ENCODE assay signal across 9 cellular contexts in the genomic region with DNA sequence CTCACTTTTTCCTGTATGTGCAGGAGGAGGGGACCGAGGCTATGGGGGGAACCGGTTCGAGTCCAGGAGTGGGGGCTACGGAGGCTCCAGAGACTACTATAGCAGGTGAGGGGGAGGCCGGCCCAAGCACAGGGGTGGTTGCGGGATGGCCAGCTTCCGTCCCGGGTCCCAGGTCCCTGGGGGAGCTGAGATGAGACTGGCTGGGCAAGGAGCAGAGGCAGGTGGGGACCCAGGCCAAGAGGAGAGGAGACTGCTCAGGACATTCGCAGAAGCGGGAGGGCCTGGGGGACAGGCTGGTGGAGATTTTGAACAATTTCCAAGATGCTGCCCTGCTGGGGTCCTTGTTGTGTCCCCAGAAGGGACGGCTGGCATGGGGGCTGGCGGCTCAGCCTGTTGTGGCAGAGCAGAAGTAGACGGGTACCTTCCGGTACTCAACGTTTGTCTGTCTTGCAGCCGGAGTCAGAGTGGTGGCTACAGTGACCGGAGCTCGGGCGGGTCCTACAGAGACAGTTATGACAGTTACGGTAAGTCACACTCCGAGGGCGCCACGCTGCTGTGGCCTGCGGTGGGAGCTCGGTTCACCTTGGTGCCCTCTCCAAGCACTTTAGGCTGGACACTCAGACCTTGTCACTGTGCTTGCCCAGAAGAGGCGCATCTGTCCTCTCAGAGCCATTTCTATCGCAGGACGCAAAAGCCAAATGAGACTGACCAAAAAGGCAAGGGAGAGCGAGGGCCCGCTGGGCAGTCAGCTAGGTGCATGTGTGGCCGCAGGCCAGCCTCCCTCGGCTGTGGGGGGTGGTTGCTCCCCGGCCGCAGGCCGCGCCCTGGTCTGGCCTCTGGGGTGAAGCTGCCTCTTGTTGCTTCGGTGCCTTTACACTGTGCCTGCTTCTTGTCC. TPM values are rescaled to one million over a fixed set of nuclear protein-coding genes. Genes with fewer than 3 reads are reported as not detected.
DNase-seq lines count a peak whose midpoint lies in the region; ATAC-seq, FAIRE-seq and TF ChIP-seq lines count a peak whose summit lies in the region.
"Had no signal": no experiment of that assay in that cellular context is flagged by ENCODE, and none has a peak within 500 bp of the region (broad histone marks: within the 10 kb centered on the region; RNA-seq: fewer than 3 reads in every experiment).

No MANE protein-coding gene starts in this region.

- peaks cover 71% of the 10 kb centered on the region for H3K4me1 Mint-ChIP-seq in activated T-cell treated with anti-CD3 and anti-CD28 coated beads, Interleukin-2, amount 50 U/mL, for 72 hours (ENCODE audit: low read depth)
- H3K4me1 Mint-ChIP-seq in astrocyte (ENCODE audit: low read depth, unreplicated experiment), result peaks cover 31% of the 10 kb centered on the region
- peaks cover 34% of the 10 kb centered on the region for H3K4me1 Mint-ChIP-seq in type B pancreatic cell (ENCODE audit: unreplicated experiment)

- H2BK120ac ChIP-seq in mesenchymal stem cell (ENCODE audit: low read depth, low read length), result no peak overlapping the region

- no peaks in the 10 kb centered on the region for H3K27me3 ChIP-seq in astrocyte (ENCODE audit: insufficient read depth, low read length)
- H3K27me3 ChIP-seq in mesenchymal stem cell (ENCODE audit: control insufficient read depth in 1 of 2, insufficient read depth in 1 of 2, low read length in 2 of 2), result no peaks in the 10 kb centered on the region

- H2AFZ ChIP-seq in astrocyte (ENCODE audit: low read depth, low read length) (no peak overlapping the region), mesenchymal stem cell (ENCODE audit: low read depth, low read length) (no peak overlapping the region)

- H3K27ac ChIP-seq in astrocyte (ENCODE audit: low read depth, low read length), result peak overlapping the region; percentile 37
- no peak overlapping the region for H3K27ac ChIP-seq in mesenchymal stem cell (ENCODE audit: low read length, poor library complexity, severe bottlenecking)

- no peaks in the 10 kb centered on the region for H3K9me3 Mint-ChIP-seq in activated T-cell treated with anti-CD3 and anti-CD28 coated beads, Interleukin-2, amount 50 U/mL, for 72 hours
- no peaks in the 10 kb centered on the region for H3K9me3 Mint-ChIP-seq in astrocyte (ENCODE audit: unreplicated experiment)
- no peaks in the 10 kb centered on the region for H3K9me3 Mint-ChIP-seq in type B pancreatic cell

- H2BK5ac ChIP-seq in mesenchymal stem cell (ENCODE audit: low read depth, low read length, poor library complexity, severe bottlenecking), result no peak overlapping the region

- peak overlapping the region; percentile 83 to 98 for H3K4me3 Mint-ChIP-seq in activated T-cell treated with anti-CD3 and anti-CD28 coated beads, Interleukin-2, amount 50 U/mL, for 72 hours
- H3K4me3 Mint-ChIP-seq in astrocyte (ENCODE audit: unreplicated experiment), result peak overlapping the region; percentile 91
- H3K4me3 Mint-ChIP-seq in type B pancreatic cell, result peak overlapping the region; percentile 89

- H3K4me2 ChIP-seq in astrocyte (ENCODE audit: low read length), result peak overlapping the region; percentile 97
- peak overlapping the region; percentile 24 for H3K4me2 ChIP-seq in mesenchymal stem cell (ENCODE audit: low read length, poor library complexity, severe bottlenecking)

- H3K9ac ChIP-seq in astrocyte (ENCODE audit: low read length) (peak overlapping the region; percentile 90), mesenchymal stem cell (ENCODE audit: low read length) (peak overlapping the region; percentile 97)

- peak overlapping the region; percentile 45 for H4K8ac ChIP-seq in mesenchymal stem cell (ENCODE audit: low read length)

- TF ChIP-seq CTCF in astrocyte (IDR thresholded peaks at IDR 0.05; ENCODE audit: insufficient read depth, low read depth, low read length), result no peak
- no peak for TF ChIP-seq CTCF in type B pancreatic cell (conservative IDR thresholded peaks at IDR 0.05)

- no peak overlapping the region for H3K23ac ChIP-seq in mesenchymal stem cell (ENCODE audit: low read length in 2 of 2)

- peak overlapping the region; percentile 22 for H4K91ac ChIP-seq in mesenchymal stem cell (ENCODE audit: low read length)

- peaks cover 64% of the 10 kb centered on the region for H3K79me2 ChIP-seq in astrocyte (ENCODE audit: insufficient read depth, low read length)

- DNase-seq in activated T-cell treated with anti-CD3 and anti-CD28 coated beads, Interleukin-2, amount 50 U/mL, for 72 hours, result no peak
- no peak for DNase-seq in activated T-cell treated with anti-CD3 and anti-CD28 coated beads, Interleukin-2, amount 50 U/mL, for 1 hour
- DNase-seq in astrocyte (ENCODE audit: low read depth) (no peak), mesenchymal stem cell (no peak), type B pancreatic cell (ENCODE audit: extremely low spot score, unreplicated experiment) (no peak), DMS53 (lab: John Stamatoyannopoulos, UW) (no peak)

- peaks cover 57% of the 10 kb centered on the region for H4K20me1 ChIP-seq in astrocyte (ENCODE audit: insufficient read depth, low read length)

- H3K4me3 ChIP-seq in astrocyte (ENCODE audit: insufficient read depth, low read depth, low read length) (no peak overlapping the region), mesenchymal stem cell (ENCODE audit: insufficient read depth in 1 of 2, low read depth in 1 of 2, low read length in 2 of 2) (peak overlapping the region in 1 of 2 experiments; percentile 85)

- H3K14ac ChIP-seq in mesenchymal stem cell (ENCODE audit: low read length in 2 of 2), result no peak overlapping the region

- peaks cover 18 to 34% of the 10 kb centered on the region in 2 donors for H3K36me3 Mint-ChIP-seq in activated T-cell treated with anti-CD3 and anti-CD28 coated beads, Interleukin-2, amount 50 U/mL, for 72 hours (ENCODE audit: insufficient read depth in 2 of 2)
- H3K36me3 Mint-ChIP-seq in astrocyte (ENCODE audit: low read depth, unreplicated experiment) (peaks cover 14% of the 10 kb centered on the region), type B pancreatic cell (peaks cover 17% of the 10 kb centered on the region)

- peak overlapping the region in 1 of 2 experiments; percentile 1 for H2BK12ac ChIP-seq in mesenchymal stem cell (ENCODE audit: low read length in 2 of 2)

- no peak for ATAC-seq in activated T-cell treated with anti-CD3 and anti-CD28 coated beads, Interleukin-2, amount 50 U/mL, for 72 hours (replicated peaks in 1 of 2)
- ATAC-seq in HG03025 (IDR thresholded peaks at IDR 0.05; ENCODE audit: low FRiP score, unreplicated experiment), result no peak
- no peak for ATAC-seq in activated CD4-positive, CD25-positive, alpha-beta regulatory T cell treated with anti-CD3 and anti-CD28 coated beads, Interleukin-2, amount 50 U/mL, for 24 hours

- peaks cover 12% of the 10 kb centered on the region for H3K79me1 ChIP-seq in mesenchymal stem cell (replicated peaks; ENCODE audit: low read length, poor library complexity, severe bottlenecking)

- FAIRE-seq in astrocyte (lab: Jason Lieb, UNC), result no peak
- FAIRE-seq: D721Med had no signal

- H3K9me3 ChIP-seq in astrocyte (ENCODE audit: insufficient read depth, low read depth, low read length) (no peaks in the 10 kb centered on the region), mesenchymal stem cell (ENCODE audit: control insufficient read depth, low read length) (no peaks in the 10 kb centered on the region)

- H3K4ac ChIP-seq in mesenchymal stem cell (ENCODE audit: low read depth in 1 of 2, low read length in 2 of 2), result no peak overlapping the region

- no peaks in the 10 kb centered on the region for H3K27me3 Mint-ChIP-seq in activated T-cell treated with anti-CD3 and anti-CD28 coated beads, Interleukin-2, amount 50 U/mL, for 72 hours (ENCODE audit: low read depth)
- no peaks in the 10 kb centered on the region for H3K27me3 Mint-ChIP-seq in astrocyte (ENCODE audit: low read depth, unreplicated experiment)
- H3K27me3 Mint-ChIP-seq in type B pancreatic cell, result peaks cover 3% of the 10 kb centered on the region

- H3K36me3 ChIP-seq in astrocyte (ENCODE audit: insufficient read depth, low read length), result peaks cover 20% of the 10 kb centered on the region
- H3K36me3 ChIP-seq in mesenchymal stem cell (ENCODE audit: control insufficient read depth in 1 of 2, insufficient read depth in 2 of 2, low read depth in 1 of 2, low read length in 2 of 2), result peaks cover 43 to 49% of the 10 kb centered on the region in 2 experiments

- WGBS in mesenchymal stem cell, result 97% methylated on average over 36 of the region's 37 CpGs

- H3K18ac ChIP-seq in mesenchymal stem cell (ENCODE audit: low read depth in 1 of 2, low read length in 2 of 2), result no peak overlapping the region

- peaks cover 77% of the 10 kb centered on the region for H3K4me1 ChIP-seq in astrocyte (ENCODE audit: insufficient read depth, low read length)
- H3K4me1 ChIP-seq in mesenchymal stem cell (ENCODE audit: control insufficient read depth, insufficient read depth, low read depth, low read length), result peaks cover 64% of the 10 kb centered on the region

- H2AK5ac ChIP-seq in mesenchymal stem cell (ENCODE audit: low read length, severe bottlenecking), result no peak overlapping the region

- peak overlapping the region; percentile 98 for H3K27ac Mint-ChIP-seq in activated T-cell treated with anti-CD3 and anti-CD28 coated beads, Interleukin-2, amount 50 U/mL, for 72 hours
- H3K27ac Mint-ChIP-seq in astrocyte (ENCODE audit: unreplicated experiment) (peak overlapping the region; percentile 41), type B pancreatic cell (peak overlapping the region; percentile 90)

- H2BK15ac ChIP-seq in mesenchymal stem cell (ENCODE audit: low read depth, poor library complexity, severe bottlenecking), result no peak overlapping the region

RNA-seq across cellular contexts. Expression of gene CIRBP, which starts 2.6 kb away (rescaled TPM):
- 100 to 1,000 TPM; 400 to 456 TPM for total RNA-seq in activated T-cell treated with anti-CD3 and anti-CD28 coated beads, Interleukin-2, amount 50 U/mL, for 72 hours
- 184 and 215 TPM in 2 replicates for total RNA-seq in astrocyte
- 118 TPM for polyA plus RNA-seq in mesenchymal stem cell (2013, experiment 1 of 2)
- 120 TPM for polyA plus RNA-seq in mesenchymal stem cell (2013, experiment 2 of 2)
- total RNA-seq in type B pancreatic cell (ENCODE audit: low replicate concordance), result 316 and 421 TPM in 2 replicates

RNA-seq across cellular contexts. Expression of gene FAM174C, which starts 3.6 kb away (rescaled TPM):
- 10 to 100 TPM; 59.8 to 69.1 TPM for total RNA-seq in activated T-cell treated with anti-CD3 and anti-CD28 coated beads, Interleukin-2, amount 50 U/mL, for 72 hours
- total RNA-seq in astrocyte (50.5 and 50.8 TPM in 2 replicates), type B pancreatic cell (ENCODE audit: low replicate concordance) (30.6 and 36.4 TPM in 2 replicates)
- polyA plus RNA-seq in mesenchymal stem cell (2013, experiment 1 of 2), result 60.2 TPM
- 59.6 TPM for polyA plus RNA-seq in mesenchymal stem cell (2013, experiment 2 of 2)

RNA-seq across cellular contexts. Expression of gene EFNA2, which starts 13.9 kb away (rescaled TPM):
- not detected for total RNA-seq in activated T-cell treated with anti-CD3 and anti-CD28 coated beads, Interleukin-2, amount 50 U/mL, for 72 hours
- total RNA-seq in astrocyte (7.0 and 8.4 TPM in 2 replicates), type B pancreatic cell (ENCODE audit: low replicate concordance) (5.1 and 17.6 TPM in 2 replicates)
- 0.06 TPM for polyA plus RNA-seq in mesenchymal stem cell (2013, experiment 1 of 2)
- 0.15 TPM for polyA plus RNA-seq in mesenchymal stem cell (2013, experiment 2 of 2)

RNA-seq across cellular contexts. Expression of gene MIDN, which starts 23.4 kb away (rescaled TPM):
- 10 to 100 TPM; 72.3 to 75.4 TPM for total RNA-seq in activated T-cell treated with anti-CD3 and anti-CD28 coated beads, Interleukin-2, amount 50 U/mL, for 72 hours
- total RNA-seq in astrocyte (119 and 141 TPM in 2 replicates), type B pancreatic cell (ENCODE audit: low replicate concordance) (122 and 127 TPM in 2 replicates)
- 58.6 TPM for polyA plus RNA-seq in mesenchymal stem cell (2013, experiment 1 of 2)
- 58.0 TPM for polyA plus RNA-seq in mesenchymal stem cell (2013, experiment 2 of 2)

RNA-seq across cellular contexts. Expression of gene ATP5F1D, which starts 30.2 kb away (rescaled TPM):
- 100 to 1,000 TPM; 169 to 201 TPM for total RNA-seq in activated T-cell treated with anti-CD3 and anti-CD28 coated beads, Interleukin-2, amount 50 U/mL, for 72 hours
- total RNA-seq in astrocyte (154 and 170 TPM in 2 replicates), type B pancreatic cell (ENCODE audit: low replicate concordance) (165 and 197 TPM in 2 replicates)
- 121 TPM for polyA plus RNA-seq in mesenchymal stem cell (2013, experiment 1 of 2)
- 127 TPM for polyA plus RNA-seq in mesenchymal stem cell (2013, experiment 2 of 2)

Comparison
In these comparisons a context has a peak if more than half of its experiments do, and no peak if none do; other contexts are left out.
1. H3K27ac Mint-ChIP-seq: peak in every context shown above with its lines; median percentile 98 in activated T-cell treated with anti-CD3 and anti-CD28 coated beads, Interleukin-2, amount 50 U/mL, for 72 hours; 90 in type B pancreatic cell; 41 in astrocyte.